In the genomic region with DNA sequence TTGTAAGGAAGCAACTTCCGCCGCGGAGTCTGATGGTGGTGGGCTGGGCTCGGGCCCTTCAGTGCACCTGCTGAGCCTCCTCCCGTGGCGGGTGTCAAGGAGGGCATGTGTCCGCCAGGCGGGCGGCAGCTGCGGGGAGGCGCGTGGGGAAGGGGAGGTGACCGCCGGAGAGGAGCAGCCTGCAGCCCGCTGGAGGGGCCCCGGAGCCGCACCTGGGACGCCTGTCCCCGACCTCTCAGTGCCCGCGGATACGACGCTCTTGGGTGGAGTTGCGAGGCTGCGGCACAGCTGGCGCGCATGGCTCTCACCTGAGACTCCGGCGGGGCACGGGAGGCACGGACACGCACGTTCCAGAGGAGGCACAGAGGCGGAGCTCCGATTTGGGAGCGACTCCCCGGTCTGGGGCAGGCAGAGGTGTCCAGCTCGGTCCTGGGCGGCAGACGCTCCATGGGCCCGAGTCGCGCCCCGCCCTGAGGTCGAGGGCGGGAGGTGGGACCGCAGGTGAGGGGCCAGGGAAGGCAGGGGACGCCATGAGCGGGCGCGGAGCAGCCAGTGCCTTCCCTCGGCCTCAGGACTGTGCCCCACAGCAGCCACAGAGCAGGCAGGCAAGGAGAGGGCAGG, we compare ENCODE assay signal across 1 cellular context.
TF ChIP-seq lines count a peak whose summit lies in the region.

No MANE protein-coding gene starts in this region.

TF ChIP-seq in endothelial cell of umbilical vein, 7 proteins besides CTCF, POLR2A, EP300 and RAD21 (continued from another document):
- TF ChIP-seq POLR2AphosphoS5 (IDR thresholded peaks at IDR 0.05; ENCODE audit: insufficient read depth, low read depth, low read length), result no peak
- no peak for TF ChIP-seq JUN (IDR thresholded peaks at IDR 0.05; ENCODE audit: borderline replicate concordance, insufficient read depth, insufficient read length, low read depth)
- TF ChIP-seq MAX (IDR thresholded peaks at IDR 0.05; ENCODE audit: insufficient read depth, insufficient read length), result no peak
- no peak for TF ChIP-seq MYC (IDR thresholded peaks at IDR 0.05; ENCODE audit: low read depth, low read length)
- TF ChIP-seq EZH2 (IDR thresholded peaks at IDR 0.05; ENCODE audit: borderline replicate concordance, low read depth, low read length, severe bottlenecking), result peak; percentile 52
